In genomic region chr22:38698407-38699094, GRCh38 we compare ENCODE assay signal across 1 cellular context.
A peak's percentile ranks its signal among the peaks of the same experiment; 100 is the strongest.
TF ChIP-seq lines count a peak whose summit lies in the region.

No MANE protein-coding gene starts in this region.

TF ChIP-seq in HepG2, 621 proteins besides CTCF, POLR2A, EP300 and RAD21:
- TF ChIP-seq ZC3H13 (CRISPR knock-in tag; IDR thresholded peaks at IDR 0.05) = 0 out of 2 replicates have a peak, but pooled peaks have one; percentile 34
- TF ChIP-seq ZBTB38 (CRISPR knock-in tag; IDR thresholded peaks at IDR 0.05) = peak; percentile 52; the same call in 1 of the 2 replicates
- 0 out of 2 replicates have a peak, but pooled peaks have one; percentile 47 for TF ChIP-seq ARID2 (CRISPR knock-in tag; IDR thresholded peaks at IDR 0.05; ENCODE audit: borderline replicate concordance)
- TF ChIP-seq ZNF460 (CRISPR knock-in tag; IDR thresholded peaks at IDR 0.05; ENCODE audit: borderline replicate concordance) = peak; percentile 62; the same call in 1 of the 2 replicates
- TF ChIP-seq BCLAF1 (IDR thresholded peaks at IDR 0.05) = no peak
- TF ChIP-seq ZNF770 (CRISPR knock-in tag; IDR thresholded peaks at IDR 0.05) = peak; percentile 36; the same call in 1 of the 2 replicates
- TF ChIP-seq ZNF484 (CRISPR knock-in tag; IDR thresholded peaks at IDR 0.05; ENCODE audit: borderline replicate concordance, low read depth) = no peak
- TF ChIP-seq RFXAP (CRISPR knock-in tag; IDR thresholded peaks at IDR 0.05; ENCODE audit: borderline replicate concordance) = no peak
